16 cellular contexts compared by ENCODE assay signal in genomic region chr6:141029908-141030307, GRCh38.
DNase-seq lines count a peak whose midpoint lies in the region; ATAC-seq, FAIRE-seq and TF ChIP-seq lines count a peak whose summit lies in the region.
"Had no signal": no experiment of that assay in that cellular context is flagged by ENCODE, and none has a peak within 500 bp of the region (broad histone marks: within the 10 kb centered on the region; RNA-seq: fewer than 3 reads in every experiment).

No MANE protein-coding gene starts in this region.

- H3K4me1 ChIP-seq in IMR-90 (ENCODE audit: control insufficient read depth, insufficient read depth, low read length) = no peaks in the 10 kb centered on the region

- ATAC-seq in IMR-90 (ENCODE audit: low read depth) = no peak
- ATAC-seq: GM12878, HCT116 had no signal

- dilution Hi-C loops in IMR-90 (cut with HindIII; ENCODE audit: low sequenced_read_pairs, unreplicated experiment) = no loop called here

- no peak for DNase-seq in IMR-90
- peak; percentile 58 for DNase-seq in amniotic epithelial cell (ENCODE audit: low read depth)
- peak; percentile 19 for DNase-seq in renal cortical epithelial cell (ENCODE audit: low read depth)
- no peak for DNase-seq in A172 (ENCODE audit: low spot score)
- no peak for DNase-seq in hippocampal formation (lab: John Stamatoyannopoulos, UW)
- DNase-seq in activated naive CD8-positive, alpha-beta T cell treated with anti-CD3 and anti-CD28 coated beads for 36 hours = no peak
- DNase-seq: C1 segment of cervical spinal cord; CD4-positive, alpha-beta T cell; DMS79; GM23248 had no signal

- no peaks in the 10 kb centered on the region for H3K36me3 ChIP-seq in IMR-90 (ENCODE audit: control insufficient read depth, insufficient read depth, low read length)

- H3K4me2 ChIP-seq in IMR-90 (ENCODE audit: low read depth, low read length) = no peak overlapping the region

- H2BK15ac ChIP-seq in IMR-90 (ENCODE audit: low read depth, low read length) = no peak overlapping the region

- no TSS peak for BruUV-seq in IMR-90 (replicated peaks; lab: Mats Ljungman, UMichigan)

- H2AK9ac ChIP-seq in IMR-90 (replicated peaks; ENCODE audit: low read depth, low read length, poor library complexity) = no peak overlapping the region

- no peak overlapping the region for H2AK5ac ChIP-seq in IMR-90 (ENCODE audit: low read depth, low read length)

- H3K4ac ChIP-seq in IMR-90 (ENCODE audit: low read depth, low read length) = no peak overlapping the region

- no peaks in the 10 kb centered on the region for H3K9me1 ChIP-seq in IMR-90 (ENCODE audit: insufficient read depth, low read length)

- H2BK5ac ChIP-seq in IMR-90 (ENCODE audit: low read depth, low read length, poor library complexity, severe bottlenecking) = no peak overlapping the region

- H2AFZ ChIP-seq in IMR-90 (replicated peaks; ENCODE audit: low read length, poor library complexity) = no peak overlapping the region
- H2AFZ ChIP-seq: GM23248 had no signal

- H4K5ac ChIP-seq in IMR-90 (ENCODE audit: low read depth, low read length) = no peak overlapping the region

- TF ChIP-seq RAD21 in IMR-90 (IDR thresholded peaks at IDR 0.05; ENCODE audit: low read length) = no peak

- in situ Hi-C loops in IMR-90 (cut with MboI; ENCODE audit: low sequenced_read_pairs) = no loop called here

- H2BK20ac ChIP-seq in IMR-90 (ENCODE audit: low read depth, low read length) = no peak overlapping the region

- TF ChIP-seq CTCF in IMR-90 (conservative IDR thresholded peaks at IDR 0.05; ENCODE audit: low read depth, low read length) = no peak

- H3K23ac ChIP-seq in IMR-90 (ENCODE audit: low read depth, low read length) = no peak overlapping the region

- H3K36me3 Mint-ChIP-seq in activated naive CD8-positive, alpha-beta T cell treated with anti-CD3 and anti-CD28 coated beads for 36 hours = no peaks in the 10 kb centered on the region

- H3K9me3 ChIP-seq in IMR-90 (ENCODE audit: control insufficient read depth, insufficient read depth, low read length) = no peaks in the 10 kb centered on the region

- no peak overlapping the region for H4K91ac ChIP-seq in IMR-90 (ENCODE audit: insufficient read depth, low read depth, low read length)

- no peak overlapping the region for H4K8ac ChIP-seq in IMR-90 (ENCODE audit: low read depth in 2 of 2, low read length in 2 of 2)

- H3K18ac ChIP-seq in IMR-90 (ENCODE audit: low read depth, low read length) = no peak overlapping the region

- no peak overlapping the region for H3K4me3 Mint-ChIP-seq in activated naive CD8-positive, alpha-beta T cell treated with anti-CD3 and anti-CD28 coated beads for 36 hours
- H3K4me3 Mint-ChIP-seq: B cell; CD4-positive, alpha-beta T cell had no signal

- no peak overlapping the region for H3K27ac ChIP-seq in IMR-90 (ENCODE audit: insufficient read depth, low read length)
- H3K27ac ChIP-seq: GM23248 had no signal

- no peaks in the 10 kb centered on the region for H3K79me1 ChIP-seq in IMR-90 (ENCODE audit: low read depth in 1 of 2, low read length in 2 of 2)

- no peak overlapping the region for H3K27ac Mint-ChIP-seq in activated naive CD8-positive, alpha-beta T cell treated with anti-CD3 and anti-CD28 coated beads for 36 hours
- H3K27ac Mint-ChIP-seq: B cell; CD4-positive, alpha-beta T cell had no signal

- H3K56ac ChIP-seq in IMR-90 (ENCODE audit: extremely low read depth, insufficient read depth, low read length) = no peak overlapping the region

- no peak overlapping the region for H2BK120ac ChIP-seq in IMR-90 (ENCODE audit: low read depth, low read length)

- no peak for TF ChIP-seq POLR2A in IMR-90 (IDR thresholded peaks at IDR 0.05; ENCODE audit: low read depth, low read length)

- no CpG with 5 or more reads among the region's 1 CpG for WGBS in IMR-90 (ENCODE audit: extremely low coverage in 2 of 2, insufficient read length in 1 of 2), 2 experiments

- no peaks in the 10 kb centered on the region for H3K9me3 Mint-ChIP-seq in activated naive CD8-positive, alpha-beta T cell treated with anti-CD3 and anti-CD28 coated beads for 36 hours
- H3K9me3 Mint-ChIP-seq: CD4-positive, alpha-beta T cell had no signal

- FAIRE-seq in islet of Langerhans (lab: Jason Lieb, UNC) = peak; percentile 71
- FAIRE-seq: GM12878, GM18507, H54 had no signal

- CTCF ChIA-PET in IMR-90 (lab: Yijun Ruan, JAX) = no interaction called here

- no peaks in the 10 kb centered on the region for H3K27me3 ChIP-seq in IMR-90 (ENCODE audit: control insufficient read depth, insufficient read depth, low read length)

- H4K20me1 ChIP-seq in IMR-90 (ENCODE audit: insufficient read depth, low read length) = no peaks in the 10 kb centered on the region

- intact Hi-C loops in IMR-90 (cut with micrococcal nuclease) = no loop called here

- H3K4me3 ChIP-seq in IMR-90 (ENCODE audit: insufficient read depth, low read depth, low read length) = no peak overlapping the region
- H3K4me3 ChIP-seq: GM12878, GM23248 had no signal

- H3K9ac ChIP-seq in IMR-90 (ENCODE audit: low read depth, low read length) = no peak overlapping the region
- H3K9ac ChIP-seq: GM23248 had no signal

- POLR2A ChIA-PET in IMR-90 (lab: Charles Lee; ENCODE audit: unreplicated experiment) = interaction anchor here (0.7 kb wide), 1 partner anchor 10 kb away, joined by 6 read pairs; no protein-coding TSS in a partner anchor

- no peaks in the 10 kb centered on the region for H3K27me3 Mint-ChIP-seq in activated naive CD8-positive, alpha-beta T cell treated with anti-CD3 and anti-CD28 coated beads for 36 hours
- H3K27me3 Mint-ChIP-seq: B cell; CD4-positive, alpha-beta T cell had no signal

- H3K14ac ChIP-seq in IMR-90 (replicated peaks; ENCODE audit: low read depth, low read length) = no peak overlapping the region

- no peaks in the 10 kb centered on the region for H3K4me1 Mint-ChIP-seq in activated naive CD8-positive, alpha-beta T cell treated with anti-CD3 and anti-CD28 coated beads for 36 hours
- H3K4me1 Mint-ChIP-seq: B cell had no signal

TF ChIP-seq in IMR-90, 13 proteins besides CTCF, POLR2A, EP300 and RAD21:
- no peak for TF ChIP-seq ELK1 (IDR thresholded peaks at IDR 0.05; ENCODE audit: borderline replicate concordance, low read depth, low read length)
- peak; percentile 37; the same call in 1 of the 2 replicates for TF ChIP-seq CEBPB (IDR thresholded peaks at IDR 0.05; ENCODE audit: low read depth, low read length)

Comparison
In these comparisons a context has a peak if more than half of its experiments do, and no peak if none do; other contexts are left out.
1. DNase-seq: peak in amniotic epithelial cell (single experiment) and renal cortical epithelial cell (single experiment); none in IMR-90 (single experiment), A172 (single experiment), hippocampal formation (0 of 2) and activated naive CD8-positive, alpha-beta T cell treated with anti-CD3 and anti-CD28 coated beads for 36 hours (single experiment).